ENCODE assay signal across 22 cellular contexts in the genomic region with DNA sequence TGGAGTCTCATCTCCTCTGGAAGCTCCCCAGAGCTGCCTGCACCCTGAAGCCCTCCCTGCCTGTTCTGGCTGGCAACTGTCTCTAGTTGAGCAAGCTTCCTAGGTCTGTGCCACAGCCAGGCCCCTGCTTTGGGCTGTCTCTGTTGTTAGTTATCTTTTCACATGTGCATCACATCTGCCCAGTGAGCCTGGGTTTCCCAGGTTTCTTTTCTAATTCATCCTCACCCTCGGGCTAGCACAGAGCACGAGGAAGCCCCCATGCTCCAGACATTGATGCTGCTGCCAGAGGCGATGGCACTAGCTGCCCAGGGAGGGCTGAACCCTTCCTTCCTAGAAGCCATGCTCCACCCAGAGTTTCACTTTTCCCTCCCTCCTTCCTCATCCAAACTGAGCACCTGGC.
"Had no signal": no experiment of that assay in that cellular context is flagged by ENCODE, and none has a peak within 500 bp of the region (broad histone marks: within the 10 kb centered on the region; RNA-seq: fewer than 3 reads in every experiment).

No MANE protein-coding gene starts in this region.

- H3K4me1 Mint-ChIP-seq: activated CD8-positive, alpha-beta memory T cell treated with anti-CD3 and anti-CD28 coated beads, Interleukin-2, amount 10 ng/mL, durations not matched to agents 7 days and 5 days; central memory CD8-positive, alpha-beta T cell; endodermal cell had no signal

- H3K9me3 Mint-ChIP-seq: central memory CD8-positive, alpha-beta T cell; dendritic cell treated with granulocyte-macrophage colony-stimulating factor and Interleukin-4, amounts not matched to agents 40 ng/mL and 50 ng/mL, for 4 days; endodermal cell; nephron; T-helper 2 cell treated with Interferon-gamma antibody and Interleukin-4, amounts not matched to agents 5 μg/mL and 100 μg/mL, for 36 hours had no signal

- H3K27ac Mint-ChIP-seq: activated CD4-positive, alpha-beta T cell treated with anti-CD3 and anti-CD28 coated beads for 36 hours; activated CD8-positive, alpha-beta memory T cell treated with anti-CD3 and anti-CD28 coated beads, Interleukin-2, amount 10 ng/mL, durations not matched to agents 7 days and 5 days; activated CD8-positive, alpha-beta T cell treated with anti-CD3 and anti-CD28 coated beads, Interleukin-2, amount 10 ng/mL, durations not matched to agents 7 days and 5 days; dendritic cell treated with granulocyte-macrophage colony-stimulating factor and Interleukin-4, amounts not matched to agents 40 ng/mL and 50 ng/mL, for 4 days; endodermal cell; nephron; T-helper 2 cell treated with Interferon-gamma antibody and Interleukin-4, amounts not matched to agents 5 μg/mL and 100 μg/mL, for 36 hours had no signal

- H3K27me3 Mint-ChIP-seq: activated CD4-positive, alpha-beta T cell treated with anti-CD3 and anti-CD28 coated beads for 36 hours; activated CD8-positive, alpha-beta memory T cell treated with anti-CD3 and anti-CD28 coated beads, Interleukin-2, amount 10 ng/mL, durations not matched to agents 7 days and 5 days; central memory CD8-positive, alpha-beta T cell had no signal

- ATAC-seq: activated CD4-positive, alpha-beta T cell treated with anti-CD3 and anti-CD28 coated beads for 36 hours; activated CD8-positive, alpha-beta memory T cell treated with anti-CD3 and anti-CD28 coated beads, Interleukin-2, amount 10 ng/mL, durations not matched to agents 7 days and 5 days; activated CD8-positive, alpha-beta T cell treated with anti-CD3 and anti-CD28 coated beads, Interleukin-2, amount 10 ng/mL, durations not matched to agents 7 days and 5 days; esophagus mucosa; foreskin keratinocyte; heart right ventricle had no signal

- DNase-seq: activated CD4-positive, alpha-beta T cell treated with anti-CD3 and anti-CD28 coated beads for 36 hours; activated CD4-positive, CD25-positive, alpha-beta regulatory T cell; activated CD8-positive, alpha-beta memory T cell treated with anti-CD3 and anti-CD28 coated beads, Interleukin-2, amount 10 ng/mL, durations not matched to agents 7 days and 5 days; activated CD8-positive, alpha-beta T cell treated with anti-CD3 and anti-CD28 coated beads, Interleukin-2, amount 10 ng/mL, durations not matched to agents 7 days and 5 days; activated naive CD4-positive, alpha-beta T cell; activated T-cell treated with anti-CD3 and anti-CD28 coated beads, Interleukin-2, amount 50 U/mL, for 48 hours; amniotic stem cell; endodermal cell; foreskin keratinocyte; heart right ventricle; mesenchymal stem cell; ovary; retina; stimulated activated naive CD4-positive, alpha-beta T cell treated with Interleukin-2 at 50 U/mL for 16 hours; T-helper 1 cell; testis; transverse colon had no signal

- H3K36me3 Mint-ChIP-seq: activated CD8-positive, alpha-beta memory T cell treated with anti-CD3 and anti-CD28 coated beads, Interleukin-2, amount 10 ng/mL, durations not matched to agents 7 days and 5 days had no signal

- H3K4me3 Mint-ChIP-seq: activated CD4-positive, alpha-beta T cell treated with anti-CD3 and anti-CD28 coated beads for 36 hours; activated CD8-positive, alpha-beta memory T cell treated with anti-CD3 and anti-CD28 coated beads, Interleukin-2, amount 10 ng/mL, durations not matched to agents 7 days and 5 days; activated CD8-positive, alpha-beta T cell treated with anti-CD3 and anti-CD28 coated beads, Interleukin-2, amount 10 ng/mL, durations not matched to agents 7 days and 5 days; central memory CD8-positive, alpha-beta T cell; dendritic cell treated with granulocyte-macrophage colony-stimulating factor and Interleukin-4, amounts not matched to agents 40 ng/mL and 50 ng/mL, for 4 days; endodermal cell; nephron; T-helper 2 cell treated with Interferon-gamma antibody and Interleukin-4, amounts not matched to agents 5 μg/mL and 100 μg/mL, for 36 hours had no signal
